Comparison of ENCODE assay signal across 8 cellular contexts in the genomic region with DNA sequence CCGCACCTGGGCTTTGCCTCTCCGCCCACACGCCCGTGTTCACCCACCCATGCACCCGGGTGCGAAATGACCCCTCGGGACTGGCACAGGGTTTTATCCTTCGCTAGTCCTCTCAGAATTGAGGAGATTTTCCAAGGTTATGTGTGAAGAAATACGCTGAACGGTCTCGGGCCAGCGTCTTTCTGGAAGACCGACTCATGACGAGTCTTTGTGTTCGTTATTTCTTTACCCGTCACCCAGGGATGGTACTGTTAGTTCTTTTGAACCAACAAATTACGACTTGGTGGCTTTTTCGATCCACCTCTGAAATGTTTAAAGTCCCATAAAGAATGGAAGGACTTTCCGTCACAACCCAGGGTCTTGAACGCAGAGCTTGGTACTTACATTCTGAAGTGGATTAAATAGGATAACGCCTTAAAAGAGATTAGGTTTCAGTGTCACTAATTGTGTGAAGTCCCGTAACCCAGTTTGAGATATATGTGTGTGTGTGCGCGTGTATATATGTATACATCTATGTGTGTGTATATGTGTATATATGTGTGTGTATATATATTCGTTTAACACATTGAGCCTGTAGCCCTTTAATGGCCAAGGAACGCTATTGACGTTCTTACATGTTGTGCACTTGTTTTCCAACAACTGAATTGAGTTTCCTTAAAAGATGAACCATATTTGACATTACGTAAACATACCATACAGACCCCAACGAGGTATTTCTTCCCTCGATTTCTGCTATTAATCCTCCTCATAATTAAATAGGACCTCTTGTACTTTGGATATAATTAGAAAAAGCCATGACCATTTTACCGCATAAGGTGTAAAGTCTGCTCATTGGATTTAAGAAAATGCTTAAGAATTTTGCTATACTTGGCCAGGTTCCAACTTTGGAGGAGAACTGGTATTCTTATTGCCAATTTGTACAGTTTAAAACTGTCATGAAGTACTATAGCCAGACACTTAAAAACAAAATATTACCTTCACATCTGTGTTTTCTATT. TPM values are rescaled to one million over a fixed set of nuclear protein-coding genes. Genes with fewer than 3 reads are reported as not detected.
DNase-seq lines count a peak whose midpoint lies in the region; ATAC-seq, FAIRE-seq and TF ChIP-seq lines count a peak whose summit lies in the region.

No MANE protein-coding gene starts in this region.

- H4K91ac ChIP-seq in H1 (replicated peaks; ENCODE audit: insufficient read length, low read length): no peak overlapping the region

- CTCF ChIA-PET in H1 (lab: Charles Lee; ENCODE audit: partially characterized antibody): interaction anchor here (1.1 kb wide), 1 partner anchor 292 kb away, joined by 3 read pairs; no protein-coding TSS in a partner anchor

- no peak overlapping the region for H3K4ac ChIP-seq in H1 (replicated peaks; ENCODE audit: insufficient read length, low read depth, low read length)

- no peaks in the 10 kb centered on the region for H3K36me3 Mint-ChIP-seq in naive B cell

- H3K79me2 ChIP-seq in ACC112 (ENCODE audit: control insufficient read depth, insufficient read depth, low read length, unreplicated experiment): peaks cover 76% of the 10 kb centered on the region
- peaks cover 32 to 79% of the 10 kb centered on the region in 2 experiments for H3K79me2 ChIP-seq in H1 (ENCODE audit: control insufficient read depth in 1 of 2, insufficient read depth in 2 of 2, low read length in 2 of 2)

- H3K4me3 ChIP-seq in ACC112 (ENCODE audit: low read depth, low read length) (peak overlapping the region; percentile 95), H1 (ENCODE audit: extremely low read depth in 1 of 4, insufficient read depth in 2 of 4, low read depth in 3 of 4, low read length in 4 of 4) (peak overlapping the region; percentile 91 to 99 (median 97))

- no peak overlapping the region for H3K23ac ChIP-seq in H1 (ENCODE audit: insufficient read length)

- peaks cover 4% of the 10 kb centered on the region for H3K23me2 ChIP-seq in H1 (ENCODE audit: low read depth, low read length)

- DNase-seq in GM12891 (ENCODE audit: insufficient read length, low spot score) (no peak), RKO (ENCODE audit: low spot score) (peak; percentile 61), H1 (ENCODE audit: low read depth in 1 of 2, low spot score in 2 of 2) (no peak), naive B cell (peak; percentile 91), GM20000 (ENCODE audit: low spot score) (no peak)

- no peak overlapping the region for H3K56ac ChIP-seq in H1 (replicated peaks; ENCODE audit: insufficient read length, low read depth, low read length)

- ATAC-seq in naive B cell (ENCODE audit: low read depth in 2 of 2): no peak
- ATAC-seq in HG02981 (IDR thresholded peaks at IDR 0.05; ENCODE audit: unreplicated experiment): no peak
- ATAC-seq in HG03432 (IDR thresholded peaks at IDR 0.05; ENCODE audit: unreplicated experiment): no peak

- TF ChIP-seq POLR2A in GM12891 (IDR thresholded peaks at IDR 0.05; ENCODE audit: low read depth, low read length) (no peak; the same call in 1 of the 2 replicates), H1 (IDR thresholded peaks at IDR 0.05; ENCODE audit: control extremely low read depth in 1 of 2, low read depth in 2 of 2, low read length in 2 of 2) (no peak)

- H3K4me3 Mint-ChIP-seq in naive B cell: peak overlapping the region; percentile 89 to 99 (median 97)

- H3K4me1 Mint-ChIP-seq in naive B cell: peaks cover 32 to 72% (median 67%) of the 10 kb centered on the region in 3 donors

- no peaks in the 10 kb centered on the region for H3K36me3 ChIP-seq in ACC112 (ENCODE audit: insufficient read depth, low read length)
- no peaks in the 10 kb centered on the region for H3K36me3 ChIP-seq in H1 (ENCODE audit: control insufficient read depth in 2 of 4, insufficient read depth in 4 of 4, low read length in 3 of 4)

- H2BK12ac ChIP-seq in H1 (ENCODE audit: low read depth, low read length): no peak overlapping the region

- no peak overlapping the region for H2BK20ac ChIP-seq in H1 (ENCODE audit: low read length)

- H3K79me1 ChIP-seq in H1 (ENCODE audit: low read depth, low read length): 0 out of 2 replicates have a peak, but pooled peaks cover 5% of the 10 kb centered on the region

- no peak for TF ChIP-seq RAD21 in H1 (IDR thresholded peaks at IDR 0.05 in 1 of 2, conservative IDR thresholded peaks at IDR 0.05 in 1 of 2; ENCODE audit: low read depth in 2 of 2, low read length in 2 of 2)

- H2AFZ ChIP-seq in ACC112 (ENCODE audit: low read length, unreplicated experiment) (peak overlapping the region; percentile 61), H1 (ENCODE audit: low read length) (no peak overlapping the region)

- WGBS in H1 (ENCODE audit: extremely low coverage in 1 of 2, insufficient coverage in 1 of 2, insufficient read length in 1 of 2, insufficient replicate concordance in 2 of 2, low coverage in 1 of 2, low lambda C conversion rate in 2 of 2, missing lambda C conversion rate in 1 of 2), 2 experiments: 7% methylated on average over 31 of the region's 31 CpGs; no CpG with 5 or more reads in 1 of the 2 experiments

- no peak for TF ChIP-seq EP300 in H1 (IDR thresholded peaks at IDR 0.05; ENCODE audit: borderline replicate concordance in 1 of 2, low read depth in 2 of 2, low read length in 2 of 2)

- no peak overlapping the region for H3K18ac ChIP-seq in H1 (ENCODE audit: extremely low read depth, low read length)

- FAIRE-seq in GM12891 (lab: Jason Lieb, UNC) (no peak), H1 (lab: Jason Lieb, UNC) (no peak)

- no peak overlapping the region for H2BK120ac ChIP-seq in H1 (replicated peaks; ENCODE audit: low read depth, low read length)

- H3K27ac ChIP-seq in ACC112 (ENCODE audit: low read depth, low read length) (peak overlapping the region; percentile 83), H1 (ENCODE audit: low read depth, low read length) (peak overlapping the region; percentile 74)

- no peaks in the 10 kb centered on the region for H3K27me3 ChIP-seq in ACC112 (ENCODE audit: insufficient read depth, low read length)
- no peaks in the 10 kb centered on the region for H3K27me3 ChIP-seq in H1 (replicated peaks in 1 of 4; ENCODE audit: control insufficient read depth in 3 of 4, extremely low read depth in 1 of 4, insufficient read depth in 3 of 4, low read length in 3 of 4)

- H4K20me1 ChIP-seq in H1 (replicated peaks in 1 of 2; ENCODE audit: control insufficient read depth in 1 of 2, insufficient read depth in 2 of 2, low read length in 2 of 2): peaks cover 7 to 10% of the 10 kb centered on the region in 2 experiments

- POLR2A ChIA-PET in H1 (lab: Charles Lee; ENCODE audit: partially characterized antibody): interaction anchor here (0.6 to 2.4 kb wide), 24 partner anchors 12 to 1062 kb away, joined by 3 to 15 read pairs (median 4); a partner anchor contains a TSS

- H3K4me1 ChIP-seq in ACC112 (ENCODE audit: control insufficient read depth, insufficient read depth, low read length, unreplicated experiment): peaks cover 44% of the 10 kb centered on the region
- H3K4me1 ChIP-seq in H1 (replicated peaks in 1 of 4; ENCODE audit: control insufficient read depth in 3 of 4, insufficient read depth in 4 of 4, low read length in 3 of 4): peaks cover 0 to 3% (median 0%) of the 10 kb centered on the region in 4 experiments; a peak in 4 of 7 replicates

- H3K4me2 ChIP-seq in H1 (ENCODE audit: insufficient read depth in 1 of 2, low read depth in 2 of 2, low read length in 2 of 2): peak overlapping the region; percentile 83 to 87

- H3K27ac Mint-ChIP-seq in naive B cell: peak overlapping the region; percentile 97 to 100 (median 100)

- H4K5ac ChIP-seq in H1 (ENCODE audit: insufficient read length, low read depth, low read length): no peak overlapping the region

- no peaks in the 10 kb centered on the region for H3K9me3 Mint-ChIP-seq in naive B cell

- no peak overlapping the region for H3K14ac ChIP-seq in H1 (ENCODE audit: insufficient read length)

- H3K27me3 Mint-ChIP-seq in naive B cell: no peaks in the 10 kb centered on the region

- 0 out of 2 replicates have a peak overlapping the region, but pooled peaks have one; percentile 36 for H2BK5ac ChIP-seq in H1 (ENCODE audit: low read depth, low read length)

- H2AK5ac ChIP-seq in H1 (ENCODE audit: low read depth, low read length): no peak overlapping the region

- no peak for TF ChIP-seq CTCF in H1 (IDR thresholded peaks at IDR 0.05; ENCODE audit: control extremely low read depth in 1 of 3, insufficient read depth in 1 of 3, low read depth in 1 of 3, low read length in 3 of 3)
- no peak for TF ChIP-seq CTCF in GM20000 (IDR thresholded peaks at IDR 0.05; ENCODE audit: extremely low read depth, missing control alignments)

- H4K8ac ChIP-seq in H1 (ENCODE audit: extremely low read depth, insufficient read depth, low read length): no peak overlapping the region

- no peaks in the 10 kb centered on the region for H3K9me3 ChIP-seq in H1 (ENCODE audit: insufficient read depth in 2 of 2, low read depth in 1 of 2, low read length in 1 of 2)

- H2BK15ac ChIP-seq in H1 (ENCODE audit: low read length): no peak overlapping the region

- H3K9ac ChIP-seq in H1 (replicated peaks in 1 of 4; ENCODE audit: extremely low read depth in 1 of 4, low read depth in 3 of 4, low read length in 3 of 4): peak overlapping the region; percentile 84 to 88 (median 86)

TF ChIP-seq in GM12891, 5 proteins besides CTCF, POLR2A, EP300 and RAD21:
- no peak for TF ChIP-seq POLR2AphosphoS5 (IDR thresholded peaks at IDR 0.05; ENCODE audit: low read depth, low read length)
- peak; percentile 95 for TF ChIP-seq PAX5 (IDR thresholded peaks at IDR 0.05; ENCODE audit: insufficient read depth, low read length, severe bottlenecking)

TF ChIP-seq in H1, 55 proteins besides CTCF, POLR2A, EP300 and RAD21:
- TF ChIP-seq NANOG (IDR thresholded peaks at IDR 0.05; ENCODE audit: insufficient read depth, low read depth, low read length, poor library complexity, severe bottlenecking) (no peak), SAP30 (IDR thresholded peaks at IDR 0.05; ENCODE audit: insufficient read depth, insufficient replicate concordance, low read length) (peak; percentile 95), SIN3A (conservative IDR thresholded peaks at IDR 0.05 in 1 of 2, IDR thresholded peaks at IDR 0.05 in 1 of 2; ENCODE audit: low read depth in 1 of 2, low read length in 2 of 2) (peak in 1 of 2 experiments; percentile 2; a peak in 1 of 4 replicates)

RNA-seq across cellular contexts. Expression of a gene that starts 0.9 kb away (rescaled TPM):
- 73.7 TPM for polyA plus RNA-seq in GM12891 (2012; ENCODE audit: low read depth, missing spikeins)
- total RNA-seq in H1 (2021; fragmentation: NEBNext Ultra II Directional; extraction: Animal tissue kit (Norgen Biotek cat#: 25700)): 76.5 and 80.8 TPM in 2 replicates
- 15.9 and 32.0 TPM in 2 replicates for polyA plus RNA-seq in H1 (2011; rRNA removed)
- polyA plus RNA-seq in H1 (2011; cell fraction: cytosol; rRNA removed): 52.8 TPM
- polyA plus RNA-seq in H1 (2011; cell fraction: nucleus; rRNA removed): 11.5 TPM
- polyA plus RNA-seq in H1 (2012, experiment 1 of 2): 49.0 to 97.4 TPM (median 55.0 TPM) in 4 replicates
- 6.5 TPM for polyA plus RNA-seq in H1 (2012, experiment 2 of 2)
- polyA plus RNA-seq in H1 (2013, experiment 1 of 2): 87.1 TPM
- 89.5 TPM for polyA plus RNA-seq in H1 (2013, experiment 2 of 2)
- 24.2 and 24.7 TPM in 2 replicates for polyA minus RNA-seq in H1 (2011; rRNA and poly(A)+ RNA removed)
- polyA minus RNA-seq in H1 (2011; cell fraction: cytosol; rRNA and poly(A)+ RNA removed): 40.8 TPM
- 34.2 TPM for polyA minus RNA-seq in H1 (2011; cell fraction: nucleus; rRNA and poly(A)+ RNA removed)
- polyA plus RNA-seq in naive B cell (ENCODE audit: low read depth in 6 of 6): 10 to 100 TPM; 50.2 to 73.9 (median 56.8) TPM

Comparison
In these comparisons a context has a peak if more than half of its experiments do, and no peak if none do; other contexts are left out.
1. DNase-seq: peak in RKO (single experiment) and naive B cell (single experiment); none in GM12891 (single experiment), H1 (0 of 2) and GM20000 (single experiment).